Comparison of ENCODE assay signal across 1 cellular context in genomic region chr2:74856004-74856578, GRCh38.
TF ChIP-seq lines count a peak whose summit lies in the region.

No MANE protein-coding gene starts in this region.

TF ChIP-seq in HepG2, 621 proteins besides CTCF, POLR2A, EP300 and RAD21 (continued from another document and continues in another):
- TF ChIP-seq XBP1 (CRISPR knock-in tag; IDR thresholded peaks at IDR 0.05), result 0 out of 2 replicates have a peak, but pooled peaks have one; percentile 24
- TF ChIP-seq MYPOP (CRISPR knock-in tag; IDR thresholded peaks at IDR 0.05), result peak; percentile 77; the same call in 1 of the 2 replicates
- TF ChIP-seq ZNF33B (CRISPR knock-in tag; IDR thresholded peaks at IDR 0.05), result 0 out of 2 replicates have a peak, but pooled peaks have one; percentile 25
- TF ChIP-seq, protein P1, sequence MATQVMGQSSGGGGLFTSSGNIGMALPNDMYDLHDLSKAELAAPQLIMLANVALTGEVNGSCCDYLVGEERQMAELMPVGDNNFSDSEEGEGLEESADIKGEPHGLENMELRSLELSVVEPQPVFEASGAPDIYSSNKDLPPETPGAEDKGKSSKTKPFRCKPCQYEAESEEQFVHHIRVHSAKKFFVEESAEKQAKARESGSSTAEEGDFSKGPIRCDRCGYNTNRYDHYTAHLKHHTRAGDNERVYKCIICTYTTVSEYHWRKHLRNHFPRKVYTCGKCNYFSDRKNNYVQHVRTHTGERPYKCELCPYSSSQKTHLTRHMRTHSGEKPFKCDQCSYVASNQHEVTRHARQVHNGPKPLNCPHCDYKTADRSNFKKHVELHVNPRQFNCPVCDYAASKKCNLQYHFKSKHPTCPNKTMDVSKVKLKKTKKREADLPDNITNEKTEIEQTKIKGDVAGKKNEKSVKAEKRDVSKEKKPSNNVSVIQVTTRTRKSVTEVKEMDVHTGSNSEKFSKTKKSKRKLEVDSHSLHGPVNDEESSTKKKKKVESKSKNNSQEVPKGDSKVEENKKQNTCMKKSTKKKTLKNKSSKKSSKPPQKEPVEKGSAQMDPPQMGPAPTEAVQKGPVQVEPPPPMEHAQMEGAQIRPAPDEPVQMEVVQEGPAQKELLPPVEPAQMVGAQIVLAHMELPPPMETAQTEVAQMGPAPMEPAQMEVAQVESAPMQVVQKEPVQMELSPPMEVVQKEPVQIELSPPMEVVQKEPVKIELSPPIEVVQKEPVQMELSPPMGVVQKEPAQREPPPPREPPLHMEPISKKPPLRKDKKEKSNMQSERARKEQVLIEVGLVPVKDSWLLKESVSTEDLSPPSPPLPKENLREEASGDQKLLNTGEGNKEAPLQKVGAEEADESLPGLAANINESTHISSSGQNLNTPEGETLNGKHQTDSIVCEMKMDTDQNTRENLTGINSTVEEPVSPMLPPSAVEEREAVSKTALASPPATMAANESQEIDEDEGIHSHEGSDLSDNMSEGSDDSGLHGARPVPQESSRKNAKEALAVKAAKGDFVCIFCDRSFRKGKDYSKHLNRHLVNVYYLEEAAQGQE (IDR thresholded peaks at IDR 0.05; ENCODE audit: borderline replicate concordance in 1 of 2, low read depth in 1 of 2, low read length in 2 of 2), result peak in 1 of 2 experiments; percentile 46; a peak in 1 of 4 replicates
- peak; percentile 67; the same call in 1 of the 2 replicates for TF ChIP-seq ZNF788 (CRISPR knock-in tag; IDR thresholded peaks at IDR 0.05; ENCODE audit: borderline replicate concordance)
- TF ChIP-seq NFE2L2 (IDR thresholded peaks at IDR 0.05; ENCODE audit: low read length), result no peak
- TF ChIP-seq, protein P2, sequence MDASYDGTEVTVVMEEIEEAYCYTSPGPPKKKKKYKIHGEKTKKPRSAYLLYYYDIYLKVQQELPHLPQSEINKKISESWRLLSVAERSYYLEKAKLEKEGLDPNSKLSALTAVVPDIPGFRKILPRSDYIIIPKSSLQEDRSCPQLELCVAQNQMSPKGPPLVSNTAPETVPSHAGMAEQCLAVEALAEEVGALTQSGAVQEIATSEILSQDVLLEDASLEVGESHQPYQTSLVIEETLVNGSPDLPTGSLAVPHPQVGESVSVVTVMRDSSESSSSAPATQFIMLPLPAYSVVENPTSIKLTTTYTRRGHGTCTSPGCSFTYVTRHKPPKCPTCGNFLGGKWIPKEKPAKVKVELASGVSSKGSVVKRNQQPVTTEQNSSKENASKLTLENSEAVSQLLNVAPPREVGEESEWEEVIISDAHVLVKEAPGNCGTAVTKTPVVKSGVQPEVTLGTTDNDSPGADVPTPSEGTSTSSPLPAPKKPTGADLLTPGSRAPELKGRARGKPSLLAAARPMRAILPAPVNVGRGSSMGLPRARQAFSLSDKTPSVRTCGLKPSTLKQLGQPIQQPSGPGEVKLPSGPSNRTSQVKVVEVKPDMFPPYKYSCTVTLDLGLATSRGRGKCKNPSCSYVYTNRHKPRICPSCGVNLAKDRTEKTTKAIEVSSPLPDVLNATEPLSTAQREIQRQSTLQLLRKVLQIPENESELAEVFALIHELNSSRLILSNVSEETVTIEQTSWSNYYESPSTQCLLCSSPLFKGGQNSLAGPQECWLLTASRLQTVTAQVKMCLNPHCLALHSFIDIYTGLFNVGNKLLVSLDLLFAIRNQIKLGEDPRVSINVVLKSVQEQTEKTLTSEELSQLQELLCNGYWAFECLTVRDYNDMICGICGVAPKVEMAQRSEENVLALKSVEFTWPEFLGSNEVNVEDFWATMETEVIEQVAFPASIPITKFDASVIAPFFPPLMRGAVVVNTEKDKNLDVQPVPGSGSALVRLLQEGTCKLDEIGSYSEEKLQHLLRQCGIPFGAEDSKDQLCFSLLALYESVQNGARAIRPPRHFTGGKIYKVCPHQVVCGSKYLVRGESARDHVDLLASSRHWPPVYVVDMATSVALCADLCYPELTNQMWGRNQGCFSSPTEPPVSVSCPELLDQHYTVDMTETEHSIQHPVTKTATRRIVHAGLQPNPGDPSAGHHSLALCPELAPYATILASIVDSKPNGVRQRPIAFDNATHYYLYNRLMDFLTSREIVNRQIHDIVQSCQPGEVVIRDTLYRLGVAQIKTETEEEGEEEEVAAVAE (CRISPR knock-in tag; IDR thresholded peaks at IDR 0.05; ENCODE audit: borderline replicate concordance), result peak; percentile 60; the same call in 1 of the 2 replicates
- TF ChIP-seq GMEB2 (CRISPR knock-in tag; IDR thresholded peaks at IDR 0.05; ENCODE audit: low read depth), result no peak
- TF ChIP-seq ZNF350 (CRISPR knock-in tag; IDR thresholded peaks at IDR 0.05; ENCODE audit: borderline replicate concordance, low read depth), result 0 out of 2 replicates have a peak, but pooled peaks have one; percentile 46
- TF ChIP-seq ZNF768 (CRISPR knock-in tag; IDR thresholded peaks at IDR 0.05), result no peak
- peak; percentile 84 for TF ChIP-seq ATF7-NPFF (CRISPR knock-in tag; IDR thresholded peaks at IDR 0.05; ENCODE audit: low read depth)
- no peak for TF ChIP-seq TOPORS (CRISPR knock-in tag; IDR thresholded peaks at IDR 0.05)
- TF ChIP-seq TBX2 (CRISPR knock-in tag; IDR thresholded peaks at IDR 0.05; ENCODE audit: borderline replicate concordance), result peak; percentile 91
- TF ChIP-seq ZNF362 (CRISPR knock-in tag; IDR thresholded peaks at IDR 0.05; ENCODE audit: borderline replicate concordance), result no peak
- peak; percentile 45; the same call in 1 of the 2 replicates for TF ChIP-seq ZBTB44 (CRISPR knock-in tag; IDR thresholded peaks at IDR 0.05)
- no peak for TF ChIP-seq AKAP8 (CRISPR knock-in tag; IDR thresholded peaks at IDR 0.05)
- no peak for TF ChIP-seq ZNF383 (CRISPR knock-in tag; IDR thresholded peaks at IDR 0.05; ENCODE audit: borderline replicate concordance)
- TF ChIP-seq ETV5 (CRISPR knock-in tag; IDR thresholded peaks at IDR 0.05; ENCODE audit: borderline replicate concordance), result peak; percentile 87
- TF ChIP-seq, protein P3, sequence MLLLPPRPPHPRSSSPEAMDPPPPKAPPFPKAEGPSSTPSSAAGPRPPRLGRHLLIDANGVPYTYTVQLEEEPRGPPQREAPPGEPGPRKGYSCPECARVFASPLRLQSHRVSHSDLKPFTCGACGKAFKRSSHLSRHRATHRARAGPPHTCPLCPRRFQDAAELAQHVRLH (CRISPR knock-in tag; IDR thresholded peaks at IDR 0.05; ENCODE audit: borderline replicate concordance, low read depth), result peak; percentile 84; the same call in 1 of the 2 replicates
- 0 out of 2 replicates have a peak, but pooled peaks have one; percentile 44 for TF ChIP-seq ZMAT3 (CRISPR knock-in tag; conservative IDR thresholded peaks at IDR 0.05)
- TF ChIP-seq ZNF777 (CRISPR knock-in tag; IDR thresholded peaks at IDR 0.05), result no peak; the same call in 1 of the 2 replicates
- peak; percentile 96 for TF ChIP-seq HDAC2 (CRISPR knock-in tag; IDR thresholded peaks at IDR 0.05)
- TF ChIP-seq RFXANK (CRISPR knock-in tag; IDR thresholded peaks at IDR 0.05), result peak; percentile 74; the same call in 1 of the 2 replicates
- TF ChIP-seq RARG (CRISPR knock-in tag; IDR thresholded peaks at IDR 0.05; ENCODE audit: low read depth), result no peak
- TF ChIP-seq ZNF83 (CRISPR knock-in tag; IDR thresholded peaks at IDR 0.05; ENCODE audit: borderline replicate concordance), result no peak
- peak; percentile 98 for TF ChIP-seq ARID5B (CRISPR knock-in tag; IDR thresholded peaks at IDR 0.05)
- TF ChIP-seq, protein P4, sequence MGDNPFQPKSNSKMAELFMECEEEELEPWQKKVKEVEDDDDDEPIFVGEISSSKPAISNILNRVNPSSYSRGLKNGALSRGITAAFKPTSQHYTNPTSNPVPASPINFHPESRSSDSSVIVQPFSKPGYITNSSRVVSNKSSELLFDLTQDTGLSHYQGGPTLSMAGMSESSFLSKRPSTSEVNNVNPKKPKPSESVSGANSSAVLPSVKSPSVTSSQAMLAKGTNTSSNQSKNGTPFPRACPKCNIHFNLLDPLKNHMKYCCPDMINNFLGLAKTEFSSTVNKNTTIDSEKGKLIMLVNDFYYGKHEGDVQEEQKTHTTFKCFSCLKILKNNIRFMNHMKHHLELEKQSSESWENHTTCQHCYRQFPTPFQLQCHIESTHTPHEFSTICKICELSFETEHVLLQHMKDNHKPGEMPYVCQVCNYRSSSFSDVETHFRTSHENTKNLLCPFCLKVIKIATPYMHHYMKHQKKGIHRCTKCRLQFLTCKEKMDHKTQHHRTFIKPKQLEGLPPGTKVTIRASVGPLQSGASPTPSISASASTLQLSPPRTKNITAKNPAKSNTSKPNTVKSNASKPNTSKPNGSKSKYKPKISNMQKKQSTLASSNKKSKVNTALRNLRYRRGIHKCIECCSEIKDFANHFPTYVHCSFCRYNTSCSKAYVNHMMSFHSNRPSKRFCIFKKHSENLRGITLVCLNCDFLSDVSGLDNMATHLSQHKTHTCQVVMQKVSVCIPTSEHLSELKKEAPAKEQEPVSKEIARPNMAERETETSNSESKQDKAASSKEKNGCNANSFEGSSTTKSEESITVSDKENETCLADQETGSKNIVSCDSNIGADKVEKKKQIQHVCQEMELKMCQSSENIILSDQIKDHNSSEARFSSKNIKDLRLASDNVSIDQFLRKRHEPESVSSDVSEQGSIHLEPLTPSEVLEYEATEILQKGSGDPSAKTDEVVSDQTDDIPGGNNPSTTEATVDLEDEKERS (CRISPR knock-in tag; IDR thresholded peaks at IDR 0.05), result peak; percentile 78; the same call in 1 of the 2 replicates
- 0 out of 2 replicates have a peak, but pooled peaks have one; percentile 69 for TF ChIP-seq ZNF614 (CRISPR knock-in tag; IDR thresholded peaks at IDR 0.05; ENCODE audit: borderline replicate concordance)
- TF ChIP-seq RARA (CRISPR knock-in tag; IDR thresholded peaks at IDR 0.05), result peak; percentile 91
- peak; percentile 46; the same call in 1 of the 2 replicates for TF ChIP-seq FOXA1 (IDR thresholded peaks at IDR 0.05)
- peak; percentile 98 for TF ChIP-seq FOXA1 (CRISPR knock-in tag; IDR thresholded peaks at IDR 0.05)
- TF ChIP-seq NFE2 (CRISPR knock-in tag; IDR thresholded peaks at IDR 0.05), result no peak
- peak; percentile 94 for TF ChIP-seq ZBTB7B (CRISPR knock-in tag; IDR thresholded peaks at IDR 0.05)
- TF ChIP-seq NR2F2 (IDR thresholded peaks at IDR 0.05; ENCODE audit: borderline replicate concordance, low read depth), result peak; percentile 87
- peak; percentile 20 for TF ChIP-seq KDM2A (CRISPR knock-in tag; IDR thresholded peaks at IDR 0.05; ENCODE audit: borderline replicate concordance, low read depth)
- TF ChIP-seq ZKSCAN5 (CRISPR knock-in tag; IDR thresholded peaks at IDR 0.05), result no peak
